In the genomic region with DNA sequence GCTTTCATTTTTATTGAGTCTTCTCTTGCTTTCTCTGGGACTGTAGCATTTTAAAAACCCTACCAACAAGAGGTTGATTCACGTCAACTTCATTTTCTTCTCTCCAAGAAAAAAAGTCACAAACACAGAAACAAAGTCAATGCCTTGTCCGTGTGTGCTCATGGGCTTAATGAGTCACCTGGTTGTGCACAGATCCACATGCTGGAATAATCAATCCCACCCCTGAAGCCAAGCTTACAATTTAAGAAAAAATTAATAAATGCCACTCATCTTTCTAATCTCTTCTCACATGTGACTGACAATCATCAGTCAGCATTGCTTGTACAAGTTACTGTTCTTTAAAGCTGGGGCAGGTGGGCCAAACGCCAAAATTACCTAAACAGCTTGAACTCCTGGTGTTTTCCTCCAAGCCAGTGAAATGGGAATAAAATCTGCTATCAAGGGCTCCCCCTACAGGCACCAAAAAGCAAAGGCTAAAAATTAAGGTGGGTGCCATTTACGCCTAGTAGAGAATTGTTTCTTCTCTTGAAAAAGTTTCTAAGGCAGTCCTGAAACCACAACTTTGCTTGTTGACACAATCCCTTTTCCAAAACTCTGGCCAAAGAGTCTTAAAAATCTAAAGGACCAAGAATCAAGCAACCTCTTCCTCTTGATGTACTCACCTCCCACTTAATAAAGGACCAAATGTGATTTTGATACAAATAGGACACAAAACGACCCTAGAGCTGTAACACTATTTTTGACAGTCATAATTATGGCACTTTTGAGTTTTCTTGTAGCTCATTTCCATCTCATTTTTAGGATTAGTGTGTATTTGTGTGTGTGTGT, we compare ENCODE assay signal across 8 cellular contexts. TPM values are rescaled to one million over a fixed set of nuclear protein-coding genes. Genes with fewer than 3 reads are reported as not detected.
A peak's percentile ranks its signal among the peaks of the same experiment; 100 is the strongest.
DNase-seq lines count a peak whose midpoint lies in the region; ATAC-seq and TF ChIP-seq lines count a peak whose summit lies in the region.

No MANE protein-coding gene starts in this region.

- TF ChIP-seq CTCF in LNCaP clone FGC (IDR thresholded peaks at IDR 0.05; ENCODE audit: control insufficient read depth, extremely low read depth, insufficient read depth) (peak; percentile 80), gastroesophageal sphincter (IDR thresholded peaks at IDR 0.05) (peak; percentile 61 to 71 (median 67)), gastrocnemius medialis (IDR thresholded peaks at IDR 0.05 in 4 of 5, conservative IDR thresholded peaks at IDR 0.05 in 1 of 5) (peak; percentile 34 to 69 (median 57))

- H3K27ac ChIP-seq in gastroesophageal sphincter (no peak overlapping the region), gastrocnemius medialis (no peak overlapping the region)

- intact Hi-C loops in gastrocnemius medialis (cut with DNase I; ENCODE audit: low total_unique reads) = loop anchor here (1.0 kb wide), 1 partner anchor 191 kb away; no protein-coding TSS in a partner anchor

- peaks cover 34% of the 10 kb centered on the region for H3K36me3 Mint-ChIP-seq in activated naive CD4-positive, alpha-beta T cell treated with anti-CD3 and anti-CD28 coated beads, Interleukin-2, amount 10 ng/mL, durations not matched to agents 7 days and 5 days

- no peaks in the 10 kb centered on the region for H3K9me3 ChIP-seq in gastroesophageal sphincter
- H3K9me3 ChIP-seq in gastrocnemius medialis = no peaks in the 10 kb centered on the region

- 31 to 37% methylated on average over 3 to 5 of the region's 5 CpGs for WGBS in gastroesophageal sphincter (ENCODE audit: low coverage in 1 of 2), 2 donors

- peak overlapping the region; percentile 86 for H3K27ac Mint-ChIP-seq in activated naive CD4-positive, alpha-beta T cell treated with anti-CD3 and anti-CD28 coated beads, Interleukin-2, amount 10 ng/mL, durations not matched to agents 7 days and 5 days

- H3K4me1 ChIP-seq in gastroesophageal sphincter (peaks cover 0 to 19% (median 0%) of the 10 kb centered on the region in 3 donors), gastrocnemius medialis (peaks cover 0 to 4% of the 10 kb centered on the region in 2 donors)

- H3K27me3 Mint-ChIP-seq in activated naive CD4-positive, alpha-beta T cell treated with anti-CD3 and anti-CD28 coated beads, Interleukin-2, amount 10 ng/mL, durations not matched to agents 7 days and 5 days = no peaks in the 10 kb centered on the region

- DNase-seq in activated naive CD4-positive, alpha-beta T cell treated with anti-CD3 and anti-CD28 coated beads, Interleukin-2, amount 10 ng/mL, durations not matched to agents 7 days and 5 days = peak; percentile 36
- no peak for DNase-seq in activated naive CD4-positive, alpha-beta T cell (lab: John Stamatoyannopoulos, UW)
- DNase-seq in LNCaP clone FGC (ENCODE audit: low read depth) = peak; percentile 62
- peak; percentile 26 to 42 for DNase-seq in SW 1271 (lab: John Stamatoyannopoulos, UW)
- DNase-seq in gastrocnemius medialis = no peak

- TF ChIP-seq POLR2A in gastroesophageal sphincter (IDR thresholded peaks at IDR 0.05) = no peak
- TF ChIP-seq POLR2A in gastrocnemius medialis (IDR thresholded peaks at IDR 0.05) = no peak

- TF ChIP-seq EP300 in gastroesophageal sphincter (IDR thresholded peaks at IDR 0.05) = no peak

- H3K9me3 Mint-ChIP-seq in activated naive CD4-positive, alpha-beta T cell treated with anti-CD3 and anti-CD28 coated beads, Interleukin-2, amount 10 ng/mL, durations not matched to agents 7 days and 5 days = no peaks in the 10 kb centered on the region

- peaks cover 62% of the 10 kb centered on the region for H3K4me1 Mint-ChIP-seq in activated naive CD4-positive, alpha-beta T cell treated with anti-CD3 and anti-CD28 coated beads, Interleukin-2, amount 10 ng/mL, durations not matched to agents 7 days and 5 days

- ATAC-seq in gastroesophageal sphincter (no peak), gastrocnemius medialis (no peak), HG02884 (IDR thresholded peaks at IDR 0.05; ENCODE audit: unreplicated experiment) (no peak), HG02678 (IDR thresholded peaks at IDR 0.05; ENCODE audit: unreplicated experiment) (no peak)

- no peak overlapping the region for H3K4me3 ChIP-seq in LNCaP clone FGC (ENCODE audit: low read depth, low read length)
- H3K4me3 ChIP-seq in gastroesophageal sphincter = no peak overlapping the region
- no peak overlapping the region for H3K4me3 ChIP-seq in gastrocnemius medialis

- no peak overlapping the region for H3K4me3 Mint-ChIP-seq in activated naive CD4-positive, alpha-beta T cell treated with anti-CD3 and anti-CD28 coated beads, Interleukin-2, amount 10 ng/mL, durations not matched to agents 7 days and 5 days

- H3K27me3 ChIP-seq in gastroesophageal sphincter (no peaks in the 10 kb centered on the region), gastrocnemius medialis (no peaks in the 10 kb centered on the region)

- CTCF ChIA-PET in activated naive CD4-positive, alpha-beta T cell treated with anti-CD3 and anti-CD28 coated beads, Interleukin-2, amount 10 ng/mL, durations not matched to agents 7 days and 5 days (lab: Charles Lee) = interaction anchor here (0.8 to 5.9 kb wide), 17 partner anchors 10 to 227 kb away, joined by 3 to 134 read pairs (median 4); a partner anchor contains a TSS

- in situ Hi-C loops in gastrocnemius medialis (cut with MboI; ENCODE audit: low sequenced_read_pairs in 4 of 4) = loop anchor here (5.0 to 25.0 kb wide), 6 partner anchors 136 to 886 kb away; a partner anchor contains a TSS

- H3K36me3 ChIP-seq in gastroesophageal sphincter (peaks cover 0 to 66% of the 10 kb centered on the region in 2 donors), gastrocnemius medialis (peaks cover 0 to 5% of the 10 kb centered on the region in 2 donors)

RNA-seq across cellular contexts. Expression of a gene that starts 21.3 kb away (rescaled TPM):
- total RNA-seq in gastroesophageal sphincter = 10 to 100 TPM; 14.3 to 25.3 (median 16.8) TPM
- total RNA-seq in gastrocnemius medialis = 10 to 100 TPM; 10.5 to 23.4 (median 15.7) TPM

RNA-seq across cellular contexts. Expression of a gene that starts 37.0 kb away (rescaled TPM):
- not detected for total RNA-seq in gastroesophageal sphincter
- total RNA-seq in gastrocnemius medialis = under 1 TPM in 1 of 4 donors, not detected in 3; 0.16 TPM

RNA-seq across cellular contexts. Expression of a gene that starts 47.9 kb away (rescaled TPM):
- total RNA-seq in gastroesophageal sphincter = under 1 TPM in 2 of 4 donors, not detected in 2; 0.08 to 0.79 TPM
- not detected for total RNA-seq in gastrocnemius medialis

Comparison
In these comparisons a context has a peak if more than half of its experiments do, and no peak if none do; other contexts are left out.
1. DNase-seq: peak in activated naive CD4-positive, alpha-beta T cell treated with anti-CD3 and anti-CD28 coated beads, Interleukin-2, amount 10 ng/mL, durations not matched to agents 7 days and 5 days (single experiment), LNCaP clone FGC (single experiment) and SW 1271 (2 of 2); none in activated naive CD4-positive, alpha-beta T cell (0 of 4) and gastrocnemius medialis (0 of 2).
2. Peak in every context shown above with its lines, with median percentiles within 50 percentile points of each other: CTCF ChIP-seq.